Comparison of ENCODE assay signal across 12 cellular contexts in genomic region chr5:911601-912000, GRCh38. TPM values are rescaled to one million over a fixed set of nuclear protein-coding genes. Genes with fewer than 3 reads are reported as not detected.
A peak's percentile ranks its signal among the peaks of the same experiment; 100 is the strongest.
DNase-seq lines count a peak whose midpoint lies in the region; ATAC-seq lines count a peak whose summit lies in the region.
"Had no signal": no experiment of that assay in that cellular context is flagged by ENCODE, and none has a peak within 500 bp of the region (broad histone marks: within the 10 kb centered on the region; RNA-seq: fewer than 3 reads in every experiment).

No MANE protein-coding gene starts in this region.

- H3K27ac Mint-ChIP-seq in activated CD4-positive, alpha-beta T cell treated with anti-CD3 and anti-CD28 coated beads, Interleukin-2, amount 10 ng/mL, durations not matched to agents 7 days and 5 days, result peak overlapping the region; percentile 13
- no peak overlapping the region for H3K27ac Mint-ChIP-seq in activated CD4-positive, alpha-beta T cell treated with anti-CD3 and anti-CD28 coated beads, Interleukin-2, amount 10 ng/mL, durations not matched to agents 24 days and 14 days
- peak overlapping the region; percentile 96 for H3K27ac Mint-ChIP-seq in stimulated activated effector memory CD8-positive, alpha-beta T cell treated with anti-CD3 and anti-CD28 coated beads, Interleukin-12 subunit alpha, Interleukin-12 subunit beta, amount 100 ng/mL, for 72 hours
- no peak overlapping the region for H3K27ac Mint-ChIP-seq in activated T-helper 2 cell treated with anti-CD3 and anti-CD28 coated beads, Interferon-gamma antibody, Interleukin-2, Interleukin-4, amounts not matched to agents 10 μg/mL and 5 μg/mL and 100 μg/mL, durations not matched to agents 14 hours and 24 hours and 36 hours

- no peak overlapping the region for H3K4me3 Mint-ChIP-seq in activated CD4-positive, alpha-beta T cell treated with anti-CD3 and anti-CD28 coated beads, Interleukin-2, amount 10 ng/mL, durations not matched to agents 7 days and 5 days
- no peak overlapping the region for H3K4me3 Mint-ChIP-seq in activated CD4-positive, alpha-beta T cell treated with anti-CD3 and anti-CD28 coated beads, Interleukin-2, amount 10 ng/mL, durations not matched to agents 24 days and 14 days
- H3K4me3 Mint-ChIP-seq in stimulated activated effector memory CD8-positive, alpha-beta T cell treated with anti-CD3 and anti-CD28 coated beads, Interleukin-12 subunit alpha, Interleukin-12 subunit beta, amount 100 ng/mL, for 72 hours, result no peak overlapping the region
- H3K4me3 Mint-ChIP-seq in activated T-helper 2 cell treated with anti-CD3 and anti-CD28 coated beads, Interferon-gamma antibody, Interleukin-2, Interleukin-4, amounts not matched to agents 10 μg/mL and 5 μg/mL and 100 μg/mL, durations not matched to agents 14 hours and 24 hours and 36 hours (ENCODE audit: low read depth), result no peak overlapping the region

- no peaks in the 10 kb centered on the region for H3K27me3 ChIP-seq in right cardiac atrium (ENCODE audit: control insufficient read depth, insufficient read depth)
- H3K27me3 ChIP-seq: body of pancreas had no signal

- POLR2A ChIA-PET in activated CD4-positive, alpha-beta T cell treated with anti-CD3 and anti-CD28 coated beads, Interleukin-2, amount 10 ng/mL, durations not matched to agents 7 days and 5 days (lab: Charles Lee), result no interaction called here

- H3K36me3 Mint-ChIP-seq in activated CD4-positive, alpha-beta T cell treated with anti-CD3 and anti-CD28 coated beads, Interleukin-2, amount 10 ng/mL, durations not matched to agents 7 days and 5 days (ENCODE audit: low read depth), result peaks cover 24% of the 10 kb centered on the region
- H3K36me3 Mint-ChIP-seq in activated CD4-positive, alpha-beta T cell treated with anti-CD3 and anti-CD28 coated beads, Interleukin-2, amount 10 ng/mL, durations not matched to agents 24 days and 14 days (ENCODE audit: low read depth), result peaks cover 33% of the 10 kb centered on the region
- peaks cover 38% of the 10 kb centered on the region for H3K36me3 Mint-ChIP-seq in stimulated activated effector memory CD8-positive, alpha-beta T cell treated with anti-CD3 and anti-CD28 coated beads, Interleukin-12 subunit alpha, Interleukin-12 subunit beta, amount 100 ng/mL, for 72 hours
- peaks cover 52% of the 10 kb centered on the region for H3K36me3 Mint-ChIP-seq in activated T-helper 2 cell treated with anti-CD3 and anti-CD28 coated beads, Interferon-gamma antibody, Interleukin-2, Interleukin-4, amounts not matched to agents 10 μg/mL and 5 μg/mL and 100 μg/mL, durations not matched to agents 14 hours and 24 hours and 36 hours (ENCODE audit: low read depth)

- H3K4me1 ChIP-seq in right cardiac atrium (ENCODE audit: control insufficient read depth, insufficient read depth, low read length), result no peaks in the 10 kb centered on the region

- DNase-seq in activated CD4-positive, alpha-beta T cell treated with anti-CD3 and anti-CD28 coated beads, Interleukin-2, amount 10 ng/mL, durations not matched to agents 7 days and 5 days, result no peak
- no peak for DNase-seq in activated CD4-positive, alpha-beta T cell treated with anti-CD3 and anti-CD28 coated beads, Interleukin-2, amount 10 ng/mL, durations not matched to agents 24 days and 14 days
- DNase-seq in SW480 (ENCODE audit: low spot score) (peak; percentile 94), epithelial cell of prostate (ENCODE audit: low read depth, low spot score) (peak; percentile 34), right cardiac atrium (no peak), NCI-H526 (lab: John Stamatoyannopoulos, UW) (no peak)
- DNase-seq in stimulated activated effector memory CD8-positive, alpha-beta T cell treated with anti-CD3 and anti-CD28 coated beads, Interleukin-12 subunit alpha, Interleukin-12 subunit beta, amount 100 ng/mL, for 72 hours (ENCODE audit: low spot score in 2 of 2), result no peak
- DNase-seq in activated T-helper 2 cell treated with anti-CD3 and anti-CD28 coated beads, Interferon-gamma antibody, Interleukin-2, Interleukin-4, amounts not matched to agents 10 μg/mL and 5 μg/mL and 100 μg/mL, durations not matched to agents 14 hours and 24 hours and 36 hours (ENCODE audit: low spot score), result no peak
- DNase-seq: GOT3, NCI-H2081 had no signal

- peaks cover 6% of the 10 kb centered on the region for H3K4me1 Mint-ChIP-seq in activated CD4-positive, alpha-beta T cell treated with anti-CD3 and anti-CD28 coated beads, Interleukin-2, amount 10 ng/mL, durations not matched to agents 7 days and 5 days
- peaks cover 2% of the 10 kb centered on the region for H3K4me1 Mint-ChIP-seq in activated CD4-positive, alpha-beta T cell treated with anti-CD3 and anti-CD28 coated beads, Interleukin-2, amount 10 ng/mL, durations not matched to agents 24 days and 14 days
- peaks cover 15% of the 10 kb centered on the region for H3K4me1 Mint-ChIP-seq in stimulated activated effector memory CD8-positive, alpha-beta T cell treated with anti-CD3 and anti-CD28 coated beads, Interleukin-12 subunit alpha, Interleukin-12 subunit beta, amount 100 ng/mL, for 72 hours
- H3K4me1 Mint-ChIP-seq in activated T-helper 2 cell treated with anti-CD3 and anti-CD28 coated beads, Interferon-gamma antibody, Interleukin-2, Interleukin-4, amounts not matched to agents 10 μg/mL and 5 μg/mL and 100 μg/mL, durations not matched to agents 14 hours and 24 hours and 36 hours (ENCODE audit: low read depth), result peaks cover 11% of the 10 kb centered on the region

- 75% methylated on average over 11 of the region's 11 CpGs for WGBS in right cardiac atrium

- H3K9me3 ChIP-seq in right cardiac atrium (ENCODE audit: control insufficient read depth, low read length), result peaks cover 4% of the 10 kb centered on the region
- H3K9me3 ChIP-seq: body of pancreas had no signal

- CTCF ChIA-PET in activated CD4-positive, alpha-beta T cell treated with anti-CD3 and anti-CD28 coated beads, Interleukin-2, amount 10 ng/mL, durations not matched to agents 7 days and 5 days (lab: Charles Lee), result no interaction called here

- no peak overlapping the region for H3K4me3 ChIP-seq in right cardiac atrium (ENCODE audit: low read length)
- H3K4me3 ChIP-seq: body of pancreas had no signal

- no peaks in the 10 kb centered on the region for H3K9me3 Mint-ChIP-seq in activated CD4-positive, alpha-beta T cell treated with anti-CD3 and anti-CD28 coated beads, Interleukin-2, amount 10 ng/mL, durations not matched to agents 7 days and 5 days
- no peaks in the 10 kb centered on the region for H3K9me3 Mint-ChIP-seq in activated CD4-positive, alpha-beta T cell treated with anti-CD3 and anti-CD28 coated beads, Interleukin-2, amount 10 ng/mL, durations not matched to agents 24 days and 14 days
- no peaks in the 10 kb centered on the region for H3K9me3 Mint-ChIP-seq in stimulated activated effector memory CD8-positive, alpha-beta T cell treated with anti-CD3 and anti-CD28 coated beads, Interleukin-12 subunit alpha, Interleukin-12 subunit beta, amount 100 ng/mL, for 72 hours
- no peaks in the 10 kb centered on the region for H3K9me3 Mint-ChIP-seq in activated T-helper 2 cell treated with anti-CD3 and anti-CD28 coated beads, Interferon-gamma antibody, Interleukin-2, Interleukin-4, amounts not matched to agents 10 μg/mL and 5 μg/mL and 100 μg/mL, durations not matched to agents 14 hours and 24 hours and 36 hours

- H3K27ac ChIP-seq in epithelial cell of prostate, result peak overlapping the region; percentile 87
- no peak overlapping the region for H3K27ac ChIP-seq in right cardiac atrium (ENCODE audit: low read length)
- H3K27ac ChIP-seq: 22Rv1, body of pancreas had no signal

- no peak for ATAC-seq in stimulated activated effector memory CD8-positive, alpha-beta T cell treated with anti-CD3 and anti-CD28 coated beads, Interleukin-12 subunit alpha, Interleukin-12 subunit beta, amount 100 ng/mL, for 72 hours
- ATAC-seq in right cardiac atrium, result no peak
- ATAC-seq: body of pancreas had no signal

- intact Hi-C loops in activated CD4-positive, alpha-beta T cell treated with anti-CD3 and anti-CD28 coated beads, Interleukin-2, amount 10 ng/mL, durations not matched to agents 24 days and 14 days (cut with micrococcal nuclease), result no loop called here
- intact Hi-C loops in right cardiac atrium (cut with DNase I), result no loop called here
- intact Hi-C loops in activated T-helper 2 cell treated with anti-CD3 and anti-CD28 coated beads, Interferon-gamma antibody, Interleukin-2, Interleukin-4, amounts not matched to agents 10 μg/mL and 5 μg/mL and 100 μg/mL, durations not matched to agents 14 hours and 24 hours and 36 hours (cut with micrococcal nuclease), result no loop called here

- no peaks in the 10 kb centered on the region for H3K27me3 Mint-ChIP-seq in activated CD4-positive, alpha-beta T cell treated with anti-CD3 and anti-CD28 coated beads, Interleukin-2, amount 10 ng/mL, durations not matched to agents 7 days and 5 days
- H3K27me3 Mint-ChIP-seq in activated CD4-positive, alpha-beta T cell treated with anti-CD3 and anti-CD28 coated beads, Interleukin-2, amount 10 ng/mL, durations not matched to agents 24 days and 14 days, result no peaks in the 10 kb centered on the region
- no peaks in the 10 kb centered on the region for H3K27me3 Mint-ChIP-seq in activated T-helper 2 cell treated with anti-CD3 and anti-CD28 coated beads, Interferon-gamma antibody, Interleukin-2, Interleukin-4, amounts not matched to agents 10 μg/mL and 5 μg/mL and 100 μg/mL, durations not matched to agents 14 hours and 24 hours and 36 hours (ENCODE audit: low read depth)

RNA-seq across cellular contexts. Expression of gene TRIP13, which starts 18.9 kb away (rescaled TPM):
- total RNA-seq in activated CD4-positive, alpha-beta T cell treated with anti-CD3 and anti-CD28 coated beads, Interleukin-2, amount 10 ng/mL, durations not matched to agents 7 days and 5 days, result 10 to 100 TPM; 33.4 to 38.6 TPM
- total RNA-seq in activated CD4-positive, alpha-beta T cell treated with anti-CD3 and anti-CD28 coated beads, Interleukin-2, amount 10 ng/mL, durations not matched to agents 24 days and 14 days, result 47.5 and 52.6 TPM in 2 replicates
- total RNA-seq in right cardiac atrium, result under 1 TPM; 0.25 to 0.94 (median 0.58) TPM
- 0.27 TPM for polyA plus RNA-seq in right cardiac atrium
- total RNA-seq in activated T-helper 2 cell treated with anti-CD3 and anti-CD28 coated beads, Interferon-gamma antibody, Interleukin-2, Interleukin-4, amounts not matched to agents 10 μg/mL and 5 μg/mL and 100 μg/mL, durations not matched to agents 14 hours and 24 hours and 36 hours, result 36.6 and 37.6 TPM in 2 replicates

RNA-seq across cellular contexts. Expression of gene BRD9, which starts 19.0 kb away (rescaled TPM):
- 10 to 100 TPM; 52.7 to 59.1 TPM for total RNA-seq in activated CD4-positive, alpha-beta T cell treated with anti-CD3 and anti-CD28 coated beads, Interleukin-2, amount 10 ng/mL, durations not matched to agents 7 days and 5 days
- 80.6 and 82.0 TPM in 2 replicates for total RNA-seq in activated CD4-positive, alpha-beta T cell treated with anti-CD3 and anti-CD28 coated beads, Interleukin-2, amount 10 ng/mL, durations not matched to agents 24 days and 14 days
- 10 to 100 TPM; 25.1 to 41.3 (median 34.0) TPM for total RNA-seq in right cardiac atrium
- polyA plus RNA-seq in right cardiac atrium, result 17.1 TPM
- total RNA-seq in activated T-helper 2 cell treated with anti-CD3 and anti-CD28 coated beads, Interferon-gamma antibody, Interleukin-2, Interleukin-4, amounts not matched to agents 10 μg/mL and 5 μg/mL and 100 μg/mL, durations not matched to agents 14 hours and 24 hours and 36 hours, result 72.9 and 73.2 TPM in 2 replicates

Comparison
In these comparisons a context has a peak if more than half of its experiments do, and no peak if none do; other contexts are left out.
1. H3K27ac Mint-ChIP-seq: peak in activated CD4-positive, alpha-beta T cell treated with anti-CD3 and anti-CD28 coated beads, Interleukin-2, amount 10 ng/mL, durations not matched to agents 7 days and 5 days (single experiment) and stimulated activated effector memory CD8-positive, alpha-beta T cell treated with anti-CD3 and anti-CD28 coated beads, Interleukin-12 subunit alpha, Interleukin-12 subunit beta, amount 100 ng/mL, for 72 hours (single experiment); none in activated CD4-positive, alpha-beta T cell treated with anti-CD3 and anti-CD28 coated beads, Interleukin-2, amount 10 ng/mL, durations not matched to agents 24 days and 14 days (single experiment) and activated T-helper 2 cell treated with anti-CD3 and anti-CD28 coated beads, Interferon-gamma antibody, Interleukin-2, Interleukin-4, amounts not matched to agents 10 μg/mL and 5 μg/mL and 100 μg/mL, durations not matched to agents 14 hours and 24 hours and 36 hours (single experiment).
2. DNase-seq: peak in SW480 (single experiment) and epithelial cell of prostate (single experiment); none in activated CD4-positive, alpha-beta T cell treated with anti-CD3 and anti-CD28 coated beads, Interleukin-2, amount 10 ng/mL, durations not matched to agents 7 days and 5 days (single experiment), activated CD4-positive, alpha-beta T cell treated with anti-CD3 and anti-CD28 coated beads, Interleukin-2, amount 10 ng/mL, durations not matched to agents 24 days and 14 days (single experiment), stimulated activated effector memory CD8-positive, alpha-beta T cell treated with anti-CD3 and anti-CD28 coated beads, Interleukin-12 subunit alpha, Interleukin-12 subunit beta, amount 100 ng/mL, for 72 hours (0 of 2), right cardiac atrium (0 of 3), NCI-H526 (0 of 2) and activated T-helper 2 cell treated with anti-CD3 and anti-CD28 coated beads, Interferon-gamma antibody, Interleukin-2, Interleukin-4, amounts not matched to agents 10 μg/mL and 5 μg/mL and 100 μg/mL, durations not matched to agents 14 hours and 24 hours and 36 hours (single experiment).
3. RNA of gene TRIP13, which starts 18.9 kb away (total RNA-seq): 47.5 to 52.6 TPM in activated CD4-positive, alpha-beta T cell treated with anti-CD3 and anti-CD28 coated beads, Interleukin-2, amount 10 ng/mL, durations not matched to agents 24 days and 14 days, 33.4 to 38.6 TPM in activated CD4-positive, alpha-beta T cell treated with anti-CD3 and anti-CD28 coated beads, Interleukin-2, amount 10 ng/mL, durations not matched to agents 7 days and 5 days and 36.6 to 37.6 TPM in activated T-helper 2 cell treated with anti-CD3 and anti-CD28 coated beads, Interferon-gamma antibody, Interleukin-2, Interleukin-4, amounts not matched to agents 10 μg/mL and 5 μg/mL and 100 μg/mL, durations not matched to agents 14 hours and 24 hours and 36 hours; 0.25 to 0.94 TPM in right cardiac atrium; every median in the first group is over 10 times any median in the second.